In genomic region chr6:36631326-36632046, GRCh38 we compare ENCODE assay signal across 1 cellular context.
A peak's percentile ranks its signal among the peaks of the same experiment; 100 is the strongest.
TF ChIP-seq lines count a peak whose summit lies in the region.

No MANE protein-coding gene starts in this region.

TF ChIP-seq in K562, 482 proteins besides CTCF, POLR2A, EP300 and RAD21:
- TF ChIP-seq, protein P1, sequence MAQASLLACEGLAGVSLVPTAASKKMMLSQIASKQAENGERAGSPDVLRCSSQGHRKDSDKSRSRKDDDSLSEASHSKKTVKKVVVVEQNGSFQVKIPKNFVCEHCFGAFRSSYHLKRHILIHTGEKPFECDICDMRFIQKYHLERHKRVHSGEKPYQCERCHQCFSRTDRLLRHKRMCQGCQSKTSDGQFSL (CRISPR knock-in tag; IDR thresholded peaks at IDR 0.05): peak; percentile 44; the same call in 1 of the 2 replicates
- TF ChIP-seq, protein P1 (tag; IDR thresholded peaks at IDR 0.05): no peak
- TF ChIP-seq PML (IDR thresholded peaks at IDR 0.05; ENCODE audit: low read length): no peak
